22 cellular contexts compared by ENCODE assay signal in the genomic region with DNA sequence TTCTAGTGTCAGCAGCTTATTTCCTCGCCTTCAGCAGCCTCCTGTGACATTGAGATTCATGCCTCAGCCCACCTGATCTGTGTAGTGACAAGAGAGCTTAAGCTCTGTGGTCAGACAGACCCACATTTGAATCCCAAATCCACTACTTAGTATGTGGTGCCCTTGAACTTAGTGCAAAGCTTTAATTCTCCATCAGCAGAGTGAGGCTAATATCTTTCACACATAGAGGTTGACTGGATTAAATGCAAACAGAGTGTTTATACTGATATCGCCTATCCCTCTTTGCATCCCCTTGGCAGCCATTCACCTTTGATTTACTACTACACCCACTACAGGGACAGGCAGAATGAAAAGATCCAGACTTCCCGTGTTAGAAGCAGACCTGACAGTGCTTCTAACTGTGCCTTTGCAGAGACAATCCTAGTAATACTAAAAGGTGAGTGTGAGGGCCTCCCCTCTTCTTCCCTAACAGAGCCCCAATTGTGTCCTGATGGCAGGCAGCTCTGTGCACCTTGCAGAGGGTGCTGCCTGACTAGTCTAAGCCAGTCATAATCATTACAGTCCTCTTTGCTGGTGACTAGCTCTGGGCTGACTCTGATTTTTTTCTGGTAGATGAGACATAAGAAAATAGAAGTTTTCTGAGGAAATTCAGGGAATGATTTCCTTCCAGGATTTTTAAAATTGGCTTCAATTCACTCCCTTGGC.
A peak's percentile ranks its signal among the peaks of the same experiment; 100 is the strongest.
DNase-seq lines count a peak whose midpoint lies in the region; ATAC-seq, FAIRE-seq and TF ChIP-seq lines count a peak whose summit lies in the region.
"Had no signal": no experiment of that assay in that cellular context is flagged by ENCODE, and none has a peak within 500 bp of the region (broad histone marks: within the 10 kb centered on the region; RNA-seq: fewer than 3 reads in every experiment).

No MANE protein-coding gene starts in this region.

- RAD21 ChIA-PET in GM12878 (lab: Charles Lee; ENCODE audit: unreplicated experiment): interaction anchor here (1.2 kb wide), 1 partner anchor 375 kb away, joined by 3 read pairs; no protein-coding TSS in a partner anchor

- ATAC-seq in GM19468 (IDR thresholded peaks at IDR 0.05; ENCODE audit: extremely low read depth, unreplicated experiment): peak; percentile 12
- peak; percentile 50; the same call in 2 of the 3 replicates for ATAC-seq in GM12878
- ATAC-seq in upper lobe of left lung (ENCODE audit: low FRiP score in 2 of 2): no peak
- no peak for ATAC-seq in gastrocnemius medialis

- 12% methylated on average over 3 of the region's 3 CpGs for WGBS in GM12878 (ENCODE audit: insufficient coverage, insufficient replicate concordance, low lambda C conversion rate, missing lambda C conversion rate)
- 59 to 61% methylated on average over 3 of the region's 3 CpGs for WGBS in upper lobe of left lung, 2 donors

- H3K79me2 ChIP-seq in Loucy (ENCODE audit: insufficient read depth, low read length): no peaks in the 10 kb centered on the region
- H3K79me2 ChIP-seq in GM12878 (ENCODE audit: control insufficient read depth, insufficient read depth, low read length): no peaks in the 10 kb centered on the region

- TF ChIP-seq EP300 in GM12878 (IDR thresholded peaks at IDR 0.05; ENCODE audit: borderline replicate concordance in 1 of 2, control insufficient read depth in 1 of 2, low read depth in 2 of 2, low read length in 2 of 2) (no peak), upper lobe of left lung (IDR thresholded peaks at IDR 0.05) (no peak)

- no peaks in the 10 kb centered on the region for H3K36me3 ChIP-seq in BLaER1
- H3K36me3 ChIP-seq in Loucy (ENCODE audit: insufficient read depth, low read length): no peaks in the 10 kb centered on the region
- no peaks in the 10 kb centered on the region for H3K36me3 ChIP-seq in GM12878 (ENCODE audit: control insufficient read depth in 2 of 2, insufficient read depth in 2 of 2, low read length in 1 of 2)
- no peaks in the 10 kb centered on the region for H3K36me3 ChIP-seq in upper lobe of left lung
- H3K36me3 ChIP-seq in gastrocnemius medialis: no peaks in the 10 kb centered on the region
- H3K36me3 ChIP-seq: breast epithelium, esophagus squamous epithelium had no signal

- intact Hi-C loops in GM12878 (cut with micrococcal nuclease; ENCODE audit: unreplicated experiment) (no loop called here), gastrocnemius medialis (cut with DNase I; ENCODE audit: low total_unique reads) (no loop called here)
- intact Hi-C loops in activated T-helper 2 cell treated with anti-CD3 and anti-CD28 coated beads, Interferon-gamma antibody, Interleukin-2, Interleukin-4, amounts not matched to agents 10 μg/mL and 5 μg/mL and 100 μg/mL, durations not matched to agents 14 hours and 24 hours and 36 hours (cut with micrococcal nuclease): no loop called here

- H3K9me2 ChIP-seq in Loucy (replicated peaks; ENCODE audit: low read depth, low read length): no peaks in the 10 kb centered on the region

- H3K4me3 ChIP-seq in BLaER1 (no peak overlapping the region), Loucy (ENCODE audit: low read length, poor library complexity, severe bottlenecking) (peak overlapping the region; percentile 64), GM12878 (no peak overlapping the region), upper lobe of left lung (no peak overlapping the region), gastrocnemius medialis (no peak overlapping the region)
- H3K4me3 ChIP-seq: breast epithelium, esophagus squamous epithelium, lung had no signal

- H3K9me3 Mint-ChIP-seq in activated T-helper 2 cell treated with anti-CD3 and anti-CD28 coated beads, Interferon-gamma antibody, Interleukin-2, Interleukin-4, amounts not matched to agents 10 μg/mL and 5 μg/mL and 100 μg/mL, durations not matched to agents 14 hours and 24 hours and 36 hours: no peaks in the 10 kb centered on the region
- H3K9me3 Mint-ChIP-seq: activated naive CD4-positive, alpha-beta T cell treated with anti-CD3 and anti-CD28 coated beads, Interleukin-2, amount 50 U/mL, for 24 hours; nephron progenitor cell had no signal

- SMC1A ChIA-PET in GM12878 (lab: Charles Lee; ENCODE audit: uncharacterized antibody, unreplicated experiment): interaction anchor here (1.1 to 2.0 kb wide), 2 partner anchors 11 to 114 kb away, joined by 3 to 5 read pairs; no protein-coding TSS in a partner anchor

- H3K4me1 ChIP-seq in BLaER1 (peaks cover 17% of the 10 kb centered on the region), Loucy (ENCODE audit: insufficient read depth, low read length, poor library complexity, severe bottlenecking) (peaks cover 39% of the 10 kb centered on the region), GM12878 (ENCODE audit: control insufficient read depth, insufficient read depth, low read length) (peaks cover 5% of the 10 kb centered on the region; the same call in 1 of the 2 replicates), upper lobe of left lung (no peaks in the 10 kb centered on the region), gastrocnemius medialis (no peaks in the 10 kb centered on the region)
- H3K4me1 ChIP-seq: breast epithelium, esophagus squamous epithelium had no signal

- peaks cover 7% of the 10 kb centered on the region for H3F3A ChIP-seq in Loucy (ENCODE audit: low read depth)

- POLR2A ChIA-PET in GM12878 (lab: Charles Lee): no interaction called here

- no peak overlapping the region for H3K4me3 Mint-ChIP-seq in activated T-helper 2 cell treated with anti-CD3 and anti-CD28 coated beads, Interferon-gamma antibody, Interleukin-2, Interleukin-4, amounts not matched to agents 10 μg/mL and 5 μg/mL and 100 μg/mL, durations not matched to agents 14 hours and 24 hours and 36 hours (ENCODE audit: low read depth)
- H3K4me3 Mint-ChIP-seq: activated naive CD4-positive, alpha-beta T cell treated with anti-CD3 and anti-CD28 coated beads, Interleukin-2, amount 50 U/mL, for 24 hours; nephron progenitor cell had no signal

- TF ChIP-seq CTCF in Loucy (conservative IDR thresholded peaks at IDR 0.05; ENCODE audit: low read length) (no peak), GM12878 (IDR thresholded peaks at IDR 0.05 in 2 of 3, conservative IDR thresholded peaks at IDR 0.05 in 1 of 3; ENCODE audit: control insufficient read depth in 2 of 3, extremely low read depth in 1 of 3, insufficient read depth in 1 of 3, low read depth in 3 of 3, low read length in 3 of 3) (no peak), upper lobe of left lung (IDR thresholded peaks at IDR 0.05) (no peak), gastrocnemius medialis (IDR thresholded peaks at IDR 0.05 in 4 of 5, conservative IDR thresholded peaks at IDR 0.05 in 1 of 5) (no peak)

- no peaks in the 10 kb centered on the region for H4K20me1 ChIP-seq in BLaER1
- H4K20me1 ChIP-seq in Loucy (ENCODE audit: insufficient read depth, low read length, poor library complexity, severe bottlenecking): no peaks in the 10 kb centered on the region
- H4K20me1 ChIP-seq in GM12878 (ENCODE audit: control insufficient read depth, insufficient read depth): no peaks in the 10 kb centered on the region

- TF ChIP-seq POLR2A in GM12878 (IDR thresholded peaks at IDR 0.05; ENCODE audit: low read depth, low read length) (no peak), upper lobe of left lung (IDR thresholded peaks at IDR 0.05) (no peak), gastrocnemius medialis (IDR thresholded peaks at IDR 0.05) (no peak)

- DNase-seq in GM12878 (ENCODE audit: low read depth, low spot score) (no peak), upper lobe of left lung (no peak), activated T-cell treated with anti-CD3 and anti-CD28 coated beads for 4 hours (no peak), gastrocnemius medialis (no peak)
- no peak for DNase-seq in activated T-helper 2 cell treated with anti-CD3 and anti-CD28 coated beads, Interferon-gamma antibody, Interleukin-2, Interleukin-4, amounts not matched to agents 10 μg/mL and 5 μg/mL and 100 μg/mL, durations not matched to agents 14 hours and 24 hours and 36 hours (ENCODE audit: low spot score)
- DNase-seq: activated CD4-positive, alpha-beta T cell treated with anti-CD3 and anti-CD28 coated beads for 48 hours; COR-L47; esophagus squamous epithelium; HCEC 1CT; head of caudate nucleus; NCI-H226; nephron progenitor cell; SIG-M5 had no signal

- H3K27ac ChIP-seq in BLaER1: no peak overlapping the region
- no peak overlapping the region for H3K27ac ChIP-seq in GM12878 (ENCODE audit: control insufficient read depth, insufficient read depth)
- no peak overlapping the region for H3K27ac ChIP-seq in upper lobe of left lung
- H3K27ac ChIP-seq in gastrocnemius medialis: no peak overlapping the region
- H3K27ac ChIP-seq: breast epithelium, esophagus squamous epithelium, HL-60, KMS-11 had no signal

- H3K9ac ChIP-seq in BLaER1 (no peak overlapping the region), Loucy (ENCODE audit: low read depth, low read length, poor library complexity, severe bottlenecking) (peak overlapping the region; percentile 9), GM12878 (ENCODE audit: control insufficient read depth, insufficient read depth, low read length) (no peak overlapping the region)
- H3K9ac ChIP-seq: KMS-11 had no signal

- no peak for TF ChIP-seq RAD21 in GM12878 (IDR thresholded peaks at IDR 0.05; ENCODE audit: insufficient read depth, low read depth, low read length)

- H2AFZ ChIP-seq in Loucy (ENCODE audit: low read length) (0 out of 2 replicates have a peak overlapping the region, but pooled peaks have one; percentile 7), GM12878 (ENCODE audit: control insufficient read depth, low read depth, low read length) (no peak overlapping the region)

- H3K27ac Mint-ChIP-seq in activated T-helper 2 cell treated with anti-CD3 and anti-CD28 coated beads, Interferon-gamma antibody, Interleukin-2, Interleukin-4, amounts not matched to agents 10 μg/mL and 5 μg/mL and 100 μg/mL, durations not matched to agents 14 hours and 24 hours and 36 hours: no peak overlapping the region
- H3K27ac Mint-ChIP-seq: activated naive CD4-positive, alpha-beta T cell treated with anti-CD3 and anti-CD28 coated beads, Interleukin-2, amount 50 U/mL, for 24 hours; nephron progenitor cell had no signal

- in situ Hi-C loops in GM12878 (cut with MboI): no loop called here
- in situ Hi-C loops in gastrocnemius medialis (cut with MboI; ENCODE audit: low sequenced_read_pairs in 4 of 4): loop anchor here in 1 of 4 donors (25.0 kb wide), 1 partner anchor 362 kb away; a partner anchor contains a TSS

- CTCF ChIA-PET in GM12878 (lab: Yijun Ruan, JAX): interaction anchor here (0.8 to 4.0 kb wide), 4 partner anchors 10 to 375 kb away, joined by 3 to 17 read pairs (median 6); no protein-coding TSS in a partner anchor

- H3K9me3 ChIP-seq in BLaER1 (no peaks in the 10 kb centered on the region), Loucy (ENCODE audit: insufficient read depth, low read depth, low read length) (no peaks in the 10 kb centered on the region), GM12878 (replicated peaks; ENCODE audit: control insufficient read depth, insufficient read depth, low read length) (no peaks in the 10 kb centered on the region), upper lobe of left lung (no peaks in the 10 kb centered on the region), gastrocnemius medialis (no peaks in the 10 kb centered on the region)
- H3K9me3 ChIP-seq: breast epithelium, esophagus squamous epithelium had no signal

- no peak for FAIRE-seq in GM12878 (lab: Jason Lieb, UNC)
- FAIRE-seq: G401.6 had no signal

- BruUV-seq in GM12878 (replicated peaks; lab: Mats Ljungman, UMichigan): no TSS peak

- peaks cover 4% of the 10 kb centered on the region for H3K4me1 Mint-ChIP-seq in activated T-helper 2 cell treated with anti-CD3 and anti-CD28 coated beads, Interferon-gamma antibody, Interleukin-2, Interleukin-4, amounts not matched to agents 10 μg/mL and 5 μg/mL and 100 μg/mL, durations not matched to agents 14 hours and 24 hours and 36 hours (ENCODE audit: low read depth)
- H3K4me1 Mint-ChIP-seq: activated naive CD4-positive, alpha-beta T cell treated with anti-CD3 and anti-CD28 coated beads, Interleukin-2, amount 50 U/mL, for 24 hours had no signal

- H3K36me3 Mint-ChIP-seq in activated T-helper 2 cell treated with anti-CD3 and anti-CD28 coated beads, Interferon-gamma antibody, Interleukin-2, Interleukin-4, amounts not matched to agents 10 μg/mL and 5 μg/mL and 100 μg/mL, durations not matched to agents 14 hours and 24 hours and 36 hours (ENCODE audit: low read depth): no peaks in the 10 kb centered on the region
- H3K36me3 Mint-ChIP-seq: activated naive CD4-positive, alpha-beta T cell treated with anti-CD3 and anti-CD28 coated beads, Interleukin-2, amount 50 U/mL, for 24 hours had no signal

- H3K27me3 ChIP-seq in BLaER1 (no peaks in the 10 kb centered on the region), Loucy (ENCODE audit: insufficient read depth, low read length, poor library complexity, severe bottlenecking) (no peaks in the 10 kb centered on the region), GM12878 (replicated peaks in 1 of 2; ENCODE audit: control insufficient read depth in 2 of 2, insufficient read depth in 2 of 2, low read length in 1 of 2) (no peaks in the 10 kb centered on the region), upper lobe of left lung (no peaks in the 10 kb centered on the region), gastrocnemius medialis (no peaks in the 10 kb centered on the region)
- H3K27me3 ChIP-seq: breast epithelium, esophagus squamous epithelium had no signal

- H3K4me2 ChIP-seq in BLaER1 (peak overlapping the region; percentile 67), Loucy (ENCODE audit: low read depth, low read length, poor library complexity, severe bottlenecking) (peak overlapping the region; percentile 75), GM12878 (ENCODE audit: control insufficient read depth, insufficient read depth) (no peak overlapping the region)
- H3K4me2 ChIP-seq: KMS-11 had no signal

- peaks cover 10% of the 10 kb centered on the region for H3K27me3 Mint-ChIP-seq in activated T-helper 2 cell treated with anti-CD3 and anti-CD28 coated beads, Interferon-gamma antibody, Interleukin-2, Interleukin-4, amounts not matched to agents 10 μg/mL and 5 μg/mL and 100 μg/mL, durations not matched to agents 14 hours and 24 hours and 36 hours (ENCODE audit: low read depth)

Comparison
In these comparisons a context has a peak if more than half of its experiments do, and no peak if none do; other contexts are left out.
1. ATAC-seq: peak in GM19468 (single experiment) and GM12878 (single experiment); none in upper lobe of left lung (0 of 2) and gastrocnemius medialis (0 of 2).